17 cellular contexts compared by ENCODE assay signal in the genomic region with DNA sequence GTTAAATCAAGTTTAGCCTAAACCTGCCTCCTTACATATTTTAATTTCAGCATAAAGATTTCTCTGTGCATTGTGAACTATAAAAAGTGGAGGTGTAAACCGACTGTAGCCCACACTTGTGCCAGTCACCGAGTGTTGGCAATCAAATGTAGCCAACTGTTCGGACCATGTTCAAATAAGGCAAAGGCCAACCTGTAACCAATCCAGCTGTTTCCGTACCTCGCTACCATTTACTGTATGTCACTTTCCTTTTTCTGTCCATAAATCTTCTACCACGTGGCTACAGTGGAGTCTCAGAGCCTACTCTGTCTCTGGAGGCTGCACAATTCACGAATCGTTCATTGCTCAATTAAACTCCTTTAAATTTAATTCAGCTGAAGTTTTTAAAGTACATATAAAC.
A peak's percentile ranks its signal among the peaks of the same experiment; 100 is the strongest.
DNase-seq lines count a peak whose midpoint lies in the region; ATAC-seq, FAIRE-seq and TF ChIP-seq lines count a peak whose summit lies in the region.
"Had no signal": no experiment of that assay in that cellular context is flagged by ENCODE, and none has a peak within 500 bp of the region (broad histone marks: within the 10 kb centered on the region; RNA-seq: fewer than 3 reads in every experiment).

No MANE protein-coding gene starts in this region.

- no peak overlapping the region for H3K56ac ChIP-seq in IMR-90 (ENCODE audit: extremely low read depth, insufficient read depth, low read length)

- TF ChIP-seq CTCF in IMR-90 (conservative IDR thresholded peaks at IDR 0.05; ENCODE audit: low read depth, low read length) (no peak), bronchial epithelial cell (IDR thresholded peaks at IDR 0.05; ENCODE audit: insufficient read depth, low read length, severe bottlenecking) (no peak)

- H3K27me3 ChIP-seq in IMR-90 (ENCODE audit: control insufficient read depth, insufficient read depth, low read length) (no peaks in the 10 kb centered on the region), bronchial epithelial cell (ENCODE audit: control insufficient read depth, insufficient read depth, low read length) (no peaks in the 10 kb centered on the region)

- no peaks in the 10 kb centered on the region for H3K36me3 ChIP-seq in IMR-90 (ENCODE audit: control insufficient read depth, insufficient read depth, low read length)
- no peaks in the 10 kb centered on the region for H3K36me3 ChIP-seq in bronchial epithelial cell (ENCODE audit: control insufficient read depth, insufficient read depth, low read length)
- H3K36me3 ChIP-seq: HAP-1 had no signal

- TF ChIP-seq RAD21 in IMR-90 (IDR thresholded peaks at IDR 0.05; ENCODE audit: low read length): no peak

- no peak overlapping the region for H4K8ac ChIP-seq in IMR-90 (ENCODE audit: low read depth in 2 of 2, low read length in 2 of 2)

- no peak overlapping the region for H2AFZ ChIP-seq in IMR-90 (replicated peaks; ENCODE audit: low read length, poor library complexity)
- H2AFZ ChIP-seq: GM23248 had no signal

- peaks cover 8% of the 10 kb centered on the region for H3K27me3 Mint-ChIP-seq in T-helper 2 cell treated with Interferon-gamma antibody and Interleukin-4, amounts not matched to agents 5 μg/mL and 100 μg/mL, for 36 hours (ENCODE audit: low read depth)

- BruUV-seq in IMR-90 (replicated peaks; lab: Mats Ljungman, UMichigan): no TSS peak

- no peaks in the 10 kb centered on the region for H3K9me1 ChIP-seq in IMR-90 (ENCODE audit: insufficient read depth, low read length)

- peak overlapping the region; percentile 8; the same call in 1 of the 2 replicates for H2BK20ac ChIP-seq in IMR-90 (ENCODE audit: low read depth, low read length)

- no peak overlapping the region for H4K91ac ChIP-seq in IMR-90 (ENCODE audit: insufficient read depth, low read depth, low read length)

- no peak for ATAC-seq in IMR-90 (ENCODE audit: low read depth)
- ATAC-seq in left lobe of liver: peak; percentile 86

- no peak overlapping the region for H3K27ac ChIP-seq in IMR-90 (ENCODE audit: insufficient read depth, low read length)
- H3K27ac ChIP-seq: GM23248 had no signal

- peak overlapping the region; percentile 13; the same call in 1 of the 2 replicates for H2AK5ac ChIP-seq in IMR-90 (ENCODE audit: low read depth, low read length)

- no peak overlapping the region for H3K14ac ChIP-seq in IMR-90 (replicated peaks; ENCODE audit: low read depth, low read length)

- TF ChIP-seq POLR2A in IMR-90 (IDR thresholded peaks at IDR 0.05; ENCODE audit: low read depth, low read length): no peak

- H3K4me1 ChIP-seq in IMR-90 (ENCODE audit: control insufficient read depth, insufficient read depth, low read length): peaks cover 3% of the 10 kb centered on the region; the same call in 1 of the 2 replicates

- peak; percentile 94 for FAIRE-seq in bronchial epithelial cell (lab: Jason Lieb, UNC)
- FAIRE-seq: GM12892, H54 had no signal

- H4K5ac ChIP-seq in IMR-90 (ENCODE audit: low read depth, low read length): peak overlapping the region; percentile 71

- peak overlapping the region; percentile 71; the same call in 1 of the 2 replicates for H3K18ac ChIP-seq in IMR-90 (ENCODE audit: low read depth, low read length)

- no peaks in the 10 kb centered on the region for H3K36me3 Mint-ChIP-seq in T-helper 2 cell treated with Interferon-gamma antibody and Interleukin-4, amounts not matched to agents 5 μg/mL and 100 μg/mL, for 36 hours (ENCODE audit: low read depth)
- H3K36me3 Mint-ChIP-seq: CD4-positive, alpha-beta memory T cell had no signal

- peak overlapping the region; percentile 31; the same call in 1 of the 2 replicates for H3K4ac ChIP-seq in IMR-90 (ENCODE audit: low read depth, low read length)

- H3K4me3 ChIP-seq in IMR-90 (ENCODE audit: insufficient read depth, low read depth, low read length) (no peak overlapping the region), bronchial epithelial cell (ENCODE audit: low read depth, low read length) (no peak overlapping the region)
- H3K4me3 ChIP-seq: GM23248, HAP-1 had no signal

- no peak for DNase-seq in IMR-90
- no peak for DNase-seq in bronchial epithelial cell (ENCODE audit: low read depth)
- DNase-seq in left lobe of liver (ENCODE audit: low spot score): no peak
- no peak for DNase-seq in NCI-H1694 (lab: John Stamatoyannopoulos, UW)
- no peak for DNase-seq in T-helper 2 cell treated with Interferon-gamma antibody and Interleukin-4, amounts not matched to agents 5 μg/mL and 100 μg/mL, for 36 hours (ENCODE audit: low spot score)
- DNase-seq in globus pallidus (ENCODE audit: low spot score): no peak
- DNase-seq: C1 segment of cervical spinal cord; Calu3; CD4-positive, alpha-beta memory T cell; COR-L47; DMS53; DMS79 treated with DMSO at 0.1 percent for 48 hours; GM23248; HFFc6 had no signal

- H3K27ac Mint-ChIP-seq in T-helper 2 cell treated with Interferon-gamma antibody and Interleukin-4, amounts not matched to agents 5 μg/mL and 100 μg/mL, for 36 hours: no peak overlapping the region
- H3K27ac Mint-ChIP-seq: CD4-positive, alpha-beta memory T cell; HFFc6 had no signal

- 100% methylated on average over 1 of the region's 8 CpGs; no CpG with 5 or more reads in 1 of the 2 experiments for WGBS in IMR-90 (ENCODE audit: extremely low coverage in 2 of 2, insufficient read length in 1 of 2), 2 experiments

- no peaks in the 10 kb centered on the region for H3K9me3 Mint-ChIP-seq in T-helper 2 cell treated with Interferon-gamma antibody and Interleukin-4, amounts not matched to agents 5 μg/mL and 100 μg/mL, for 36 hours

- H3K4me1 Mint-ChIP-seq in T-helper 2 cell treated with Interferon-gamma antibody and Interleukin-4, amounts not matched to agents 5 μg/mL and 100 μg/mL, for 36 hours (ENCODE audit: low read depth): peaks cover 2% of the 10 kb centered on the region
- H3K4me1 Mint-ChIP-seq: CD4-positive, alpha-beta memory T cell had no signal

- CTCF ChIA-PET in IMR-90 (lab: Yijun Ruan, JAX): no interaction called here

- no peaks in the 10 kb centered on the region for H4K20me1 ChIP-seq in IMR-90 (ENCODE audit: insufficient read depth, low read length)

- peak overlapping the region; percentile 30; the same call in 1 of the 2 replicates for H2BK120ac ChIP-seq in IMR-90 (ENCODE audit: low read depth, low read length)

- no peak overlapping the region for H2BK5ac ChIP-seq in IMR-90 (ENCODE audit: low read depth, low read length, poor library complexity, severe bottlenecking)

- intact Hi-C loops in IMR-90 (cut with micrococcal nuclease): loop anchor here (5.0 kb wide), 1 partner anchor 128 kb away; no protein-coding TSS in a partner anchor

- no peak overlapping the region for H3K4me3 Mint-ChIP-seq in T-helper 2 cell treated with Interferon-gamma antibody and Interleukin-4, amounts not matched to agents 5 μg/mL and 100 μg/mL, for 36 hours
- H3K4me3 Mint-ChIP-seq: CD4-positive, alpha-beta memory T cell; HFFc6 had no signal

- no peak overlapping the region for H2AK9ac ChIP-seq in IMR-90 (replicated peaks; ENCODE audit: low read depth, low read length, poor library complexity)

- H3K4me2 ChIP-seq in IMR-90 (ENCODE audit: low read depth, low read length): no peak overlapping the region

- no peaks in the 10 kb centered on the region for H3K79me1 ChIP-seq in IMR-90 (ENCODE audit: low read depth in 1 of 2, low read length in 2 of 2)

- POLR2A ChIA-PET in IMR-90 (lab: Charles Lee; ENCODE audit: unreplicated experiment): no interaction called here

- H3K9me3 ChIP-seq in IMR-90 (ENCODE audit: control insufficient read depth, insufficient read depth, low read length): no peaks in the 10 kb centered on the region
- H3K9me3 ChIP-seq: HAP-1 had no signal

- in situ Hi-C loops in IMR-90 (cut with MboI; ENCODE audit: low sequenced_read_pairs): no loop called here

- no peak overlapping the region; the same call in 2 of the 3 replicates for H2BK15ac ChIP-seq in IMR-90 (ENCODE audit: low read depth, low read length)

- H3K23ac ChIP-seq in IMR-90 (ENCODE audit: low read depth, low read length): no peak overlapping the region

- no peak overlapping the region for H3K9ac ChIP-seq in IMR-90 (ENCODE audit: low read depth, low read length)
- H3K9ac ChIP-seq: GM23248 had no signal

- dilution Hi-C loops in IMR-90 (cut with HindIII; ENCODE audit: low sequenced_read_pairs, unreplicated experiment): no loop called here

TF ChIP-seq in IMR-90, 13 proteins besides CTCF, POLR2A, EP300 and RAD21:
- no peak for TF ChIP-seq FOS (IDR thresholded peaks at IDR 0.05; ENCODE audit: low read depth, low read length)
- no peak for TF ChIP-seq RFX5 (IDR thresholded peaks at IDR 0.05; ENCODE audit: low read depth, low read length)
- TF ChIP-seq CEBPB (IDR thresholded peaks at IDR 0.05; ENCODE audit: low read depth, low read length): no peak
- TF ChIP-seq CHD1 (IDR thresholded peaks at IDR 0.05; ENCODE audit: low read depth, low read length): no peak
- no peak for TF ChIP-seq NFE2L2 (IDR thresholded peaks at IDR 0.05; ENCODE audit: low read depth, low read length)
- no peak for TF ChIP-seq RCOR1 (IDR thresholded peaks at IDR 0.05; ENCODE audit: insufficient replicate concordance, low read length)
- TF ChIP-seq SMC3 (IDR thresholded peaks at IDR 0.05; ENCODE audit: low read depth, low read length): no peak
